In the genomic region with DNA sequence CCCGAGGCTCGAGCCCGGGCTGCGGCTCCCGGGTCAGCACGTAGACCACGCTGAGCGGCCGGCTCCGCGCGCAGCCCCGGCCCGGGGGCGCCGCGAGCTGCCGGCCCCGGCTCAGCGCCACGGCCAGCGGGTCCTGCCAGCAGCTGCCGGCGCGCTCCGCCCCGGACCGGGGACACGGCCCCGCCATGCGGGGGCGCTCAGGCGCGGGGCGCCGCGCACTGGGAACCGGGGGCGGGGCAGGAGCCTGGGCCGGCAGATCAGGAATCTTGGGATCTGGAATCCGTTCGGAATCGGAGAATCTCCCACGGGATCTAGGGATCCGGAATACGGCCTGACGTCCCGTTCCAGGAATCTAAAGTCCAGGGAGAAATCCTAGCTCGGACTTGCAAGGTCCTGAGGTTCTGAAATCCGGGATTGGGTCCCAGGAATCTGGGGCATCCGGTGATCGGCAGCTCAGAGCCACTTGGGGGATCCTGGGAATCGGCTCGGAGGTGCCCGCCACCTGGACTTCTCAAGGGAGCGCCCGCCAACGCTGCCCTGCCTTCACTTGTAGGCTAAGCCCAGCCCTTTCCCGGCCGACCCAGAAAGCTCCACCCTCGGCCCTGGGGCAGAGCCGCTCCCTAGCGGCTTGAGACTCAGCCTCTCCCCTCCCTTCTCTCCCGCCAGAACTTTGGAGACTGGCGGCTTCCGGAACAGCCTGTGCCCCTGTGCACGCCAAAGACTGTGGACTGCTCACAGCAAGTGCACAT, we compare ENCODE assay signal across 8 cellular contexts. TPM values are rescaled to one million over a fixed set of nuclear protein-coding genes. Genes with fewer than 3 reads are reported as not detected.
A peak's percentile ranks its signal among the peaks of the same experiment; 100 is the strongest.
DNase-seq lines count a peak whose midpoint lies in the region; ATAC-seq and TF ChIP-seq lines count a peak whose summit lies in the region.

A gene with protein sequence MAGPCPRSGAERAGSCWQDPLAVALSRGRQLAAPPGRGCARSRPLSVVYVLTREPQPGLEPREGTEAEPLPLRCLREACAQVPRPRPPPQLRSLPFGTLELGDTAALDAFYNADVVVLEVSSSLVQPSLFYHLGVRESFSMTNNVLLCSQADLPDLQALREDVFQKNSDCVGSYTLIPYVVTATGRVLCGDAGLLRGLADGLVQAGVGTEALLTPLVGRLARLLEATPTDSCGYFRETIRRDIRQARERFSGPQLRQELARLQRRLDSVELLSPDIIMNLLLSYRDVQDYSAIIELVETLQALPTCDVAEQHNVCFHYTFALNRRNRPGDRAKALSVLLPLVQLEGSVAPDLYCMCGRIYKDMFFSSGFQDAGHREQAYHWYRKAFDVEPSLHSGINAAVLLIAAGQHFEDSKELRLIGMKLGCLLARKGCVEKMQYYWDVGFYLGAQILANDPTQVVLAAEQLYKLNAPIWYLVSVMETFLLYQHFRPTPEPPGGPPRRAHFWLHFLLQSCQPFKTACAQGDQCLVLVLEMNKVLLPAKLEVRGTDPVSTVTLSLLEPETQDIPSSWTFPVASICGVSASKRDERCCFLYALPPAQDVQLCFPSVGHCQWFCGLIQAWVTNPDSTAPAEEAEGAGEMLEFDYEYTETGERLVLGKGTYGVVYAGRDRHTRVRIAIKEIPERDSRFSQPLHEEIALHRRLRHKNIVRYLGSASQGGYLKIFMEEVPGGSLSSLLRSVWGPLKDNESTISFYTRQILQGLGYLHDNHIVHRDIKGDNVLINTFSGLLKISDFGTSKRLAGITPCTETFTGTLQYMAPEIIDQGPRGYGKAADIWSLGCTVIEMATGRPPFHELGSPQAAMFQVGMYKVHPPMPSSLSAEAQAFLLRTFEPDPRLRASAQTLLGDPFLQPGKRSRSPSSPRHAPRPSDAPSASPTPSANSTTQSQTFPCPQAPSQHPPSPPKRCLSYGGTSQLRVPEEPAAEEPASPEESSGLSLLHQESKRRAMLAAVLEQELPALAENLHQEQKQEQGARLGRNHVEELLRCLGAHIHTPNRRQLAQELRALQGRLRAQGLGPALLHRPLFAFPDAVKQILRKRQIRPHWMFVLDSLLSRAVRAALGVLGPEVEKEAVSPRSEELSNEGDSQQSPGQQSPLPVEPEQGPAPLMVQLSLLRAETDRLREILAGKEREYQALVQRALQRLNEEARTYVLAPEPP (N-terminal part only) (minus strand): TSS at position 551 of the 749 bp plus-strand sequence. CDS start 364 bp downstream, at position 187.

- peaks cover 12% of the 10 kb centered on the region for H3K36me3 Mint-ChIP-seq in Caco-2 (ENCODE audit: insufficient read depth, unreplicated experiment)
- H3K36me3 Mint-ChIP-seq in T-helper 2 cell treated with Interferon-gamma antibody and Interleukin-4, amounts not matched to agents 5 μg/mL and 100 μg/mL, for 36 hours (ENCODE audit: low read depth), result no peaks in the 10 kb centered on the region

- BruUV-seq in Caco-2 (replicated peaks; lab: Mats Ljungman, UMichigan), result no TSS peak

- intact Hi-C loops in Caco-2 (cut with micrococcal nuclease; ENCODE audit: unreplicated experiment), result no loop called here

- peak within 1 kb of the TSS; percentile 98 for H3K4me3 Mint-ChIP-seq in Caco-2 (ENCODE audit: unreplicated experiment)
- H3K4me3 Mint-ChIP-seq in T-helper 2 cell treated with Interferon-gamma antibody and Interleukin-4, amounts not matched to agents 5 μg/mL and 100 μg/mL, for 36 hours, result peak within 1 kb of the TSS; percentile 94

- peaks cover 16% of the 10 kb centered on the region for H3K4me1 ChIP-seq in Caco-2
- H3K4me1 ChIP-seq in skeletal muscle tissue (ENCODE audit: control insufficient read depth in 3 of 3, insufficient read depth in 3 of 3, low read length in 3 of 3), result peaks cover 23 to 33% (median 26%) of the 10 kb centered on the region in 3 donors

- H3K4me3 ChIP-seq in Caco-2 (ENCODE audit: low read depth, low read length) (peak within 1 kb of the TSS; percentile 46), choroid plexus epithelial cell (ENCODE audit: low read depth, low read length) (peak within 1 kb of the TSS; percentile 72), skeletal muscle tissue (ENCODE audit: low read length in 3 of 3) (peak within 1 kb of the TSS; percentile 64 to 80 (median 75))

- CTCF ChIA-PET in Caco-2 (lab: Charles Lee), result interaction anchor here (0.5 to 3.2 kb wide), 17 partner anchors 9 to 407 kb away, joined by 3 to 28 read pairs (median 6); a partner anchor contains a TSS

- no peaks in the 10 kb centered on the region for H3K36me3 ChIP-seq in Caco-2 (ENCODE audit: control insufficient read depth, insufficient read depth, low read length)
- H3K36me3 ChIP-seq in skeletal muscle tissue (ENCODE audit: control insufficient read depth in 3 of 3, insufficient read depth in 3 of 3, low read length in 3 of 3), result peaks cover 13 to 25% (median 23%) of the 10 kb centered on the region in 3 donors

- H3K9me3 Mint-ChIP-seq in Caco-2 (ENCODE audit: unreplicated experiment), result no peaks in the 10 kb centered on the region
- no peaks in the 10 kb centered on the region for H3K9me3 Mint-ChIP-seq in T-helper 2 cell treated with Interferon-gamma antibody and Interleukin-4, amounts not matched to agents 5 μg/mL and 100 μg/mL, for 36 hours

- peak within 1 kb of the TSS; percentile 71 to 89 (median 84) for H3K9ac ChIP-seq in skeletal muscle tissue (ENCODE audit: low read depth in 1 of 3, low read length in 3 of 3)

- no peaks in the 10 kb centered on the region for H3K27me3 ChIP-seq in Caco-2 (replicated peaks; ENCODE audit: control insufficient read depth, insufficient read depth, low read length)
- no peaks in the 10 kb centered on the region for H3K27me3 ChIP-seq in skeletal muscle tissue (ENCODE audit: control insufficient read depth in 3 of 3, insufficient read depth in 3 of 3, low read length in 3 of 3)

- H3K27ac Mint-ChIP-seq in Caco-2 (ENCODE audit: unreplicated experiment), result peak within 1 kb of the TSS; percentile 85
- H3K27ac Mint-ChIP-seq in T-helper 2 cell treated with Interferon-gamma antibody and Interleukin-4, amounts not matched to agents 5 μg/mL and 100 μg/mL, for 36 hours, result peak within 1 kb of the TSS; percentile 90

- DNase-seq in Caco-2 (peak; percentile 76 to 82), NCI-H146 (lab: John Stamatoyannopoulos, UW) (peak; percentile 65), choroid plexus epithelial cell (ENCODE audit: low read depth) (peak; percentile 68), islet precursor cell (peak; percentile 92), NCI-H1092 (lab: John Stamatoyannopoulos, UW) (no peak)
- DNase-seq in T-helper 2 cell treated with Interferon-gamma antibody and Interleukin-4, amounts not matched to agents 5 μg/mL and 100 μg/mL, for 36 hours (ENCODE audit: low spot score), result peak; percentile 57

- ATAC-seq in GM21825 (IDR thresholded peaks at IDR 0.05; ENCODE audit: unreplicated experiment), result peak; percentile 34

- no peaks in the 10 kb centered on the region for H3K9me3 ChIP-seq in Caco-2
- H3K9me3 ChIP-seq in skeletal muscle tissue (ENCODE audit: control insufficient read depth in 3 of 3, low read length in 3 of 3), result no peaks in the 10 kb centered on the region

- H3K27me3 Mint-ChIP-seq in Caco-2 (ENCODE audit: insufficient read depth, unreplicated experiment), result no peaks in the 10 kb centered on the region
- H3K27me3 Mint-ChIP-seq in T-helper 2 cell treated with Interferon-gamma antibody and Interleukin-4, amounts not matched to agents 5 μg/mL and 100 μg/mL, for 36 hours (ENCODE audit: low read depth), result no peaks in the 10 kb centered on the region

- H3K27ac ChIP-seq in skeletal muscle tissue (ENCODE audit: low read depth, low read length), result peak within 1 kb of the TSS; percentile 91

- POLR2A ChIA-PET in Caco-2 (lab: Charles Lee), result interaction anchor here (1.3 to 1.9 kb wide), 2 partner anchors 15 to 17 kb away, joined by 9 to 14 read pairs; no protein-coding TSS in a partner anchor

- H3K4me1 Mint-ChIP-seq in Caco-2 (ENCODE audit: low read depth, unreplicated experiment), result peaks cover 7% of the 10 kb centered on the region
- peaks cover 28% of the 10 kb centered on the region for H3K4me1 Mint-ChIP-seq in T-helper 2 cell treated with Interferon-gamma antibody and Interleukin-4, amounts not matched to agents 5 μg/mL and 100 μg/mL, for 36 hours (ENCODE audit: low read depth)

- TF ChIP-seq CTCF in Caco-2 (IDR thresholded peaks at IDR 0.05; ENCODE audit: insufficient read depth in 1 of 2, low read depth in 1 of 2, low read length in 1 of 2, severe bottlenecking in 1 of 2, unreplicated experiment in 1 of 2), result peak in 1 of 2 experiments; percentile 30
- peak; percentile 15 for TF ChIP-seq CTCF in choroid plexus epithelial cell (conservative IDR thresholded peaks at IDR 0.05; ENCODE audit: low read depth, low read length)

RNA-seq across cellular contexts. Expression of the gene that starts here (rescaled TPM):
- total RNA-seq in Caco-2 (2022) (8.8 and 11.7 TPM in 2 replicates), skeletal muscle tissue (4.2 TPM)
